In the genomic region with DNA sequence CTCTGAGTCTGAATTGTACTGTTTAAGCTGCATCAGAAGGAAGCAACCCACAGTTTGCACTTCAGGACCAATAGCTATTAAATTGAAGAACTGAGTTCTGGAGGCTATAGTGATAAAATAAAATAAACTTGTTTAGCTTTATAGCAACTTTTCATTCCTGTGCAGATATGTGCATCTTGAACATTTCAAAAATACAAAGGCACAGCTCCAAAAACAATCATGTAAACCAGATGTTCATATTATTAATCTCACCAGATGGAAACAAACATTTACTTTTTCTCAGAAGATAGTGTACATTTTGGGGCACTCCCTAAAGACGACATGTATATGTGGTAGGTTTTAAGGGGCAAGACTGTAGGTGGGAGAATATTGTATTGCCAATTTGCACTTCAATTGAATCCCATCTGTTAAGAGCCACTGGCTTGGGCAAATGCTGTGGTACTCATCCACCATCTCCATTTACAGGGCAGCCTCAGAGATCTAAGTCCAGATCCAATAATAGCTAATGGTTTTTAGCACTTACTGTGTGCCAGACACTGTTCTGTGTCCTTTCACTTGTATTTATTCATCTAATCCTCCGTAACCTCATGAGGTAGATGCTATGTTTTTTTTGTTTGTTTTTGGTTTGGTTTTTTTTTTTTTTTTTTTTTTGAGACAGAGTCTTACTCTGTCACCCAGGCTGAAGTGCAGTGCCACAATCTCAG, we compare ENCODE assay signal across 24 cellular contexts. TPM values are rescaled to one million over a fixed set of nuclear protein-coding genes. Genes with fewer than 3 reads are reported as not detected.
"Had no signal": no experiment of that assay in that cellular context is flagged by ENCODE, and none has a peak within 500 bp of the region (broad histone marks: within the 10 kb centered on the region; RNA-seq: fewer than 3 reads in every experiment).

No MANE protein-coding gene starts in this region.

- H3K4me2 ChIP-seq: hepatocyte had no signal

- H3K27ac Mint-ChIP-seq: activated CD8-positive, alpha-beta T cell treated with anti-CD3 and anti-CD28 coated beads, Interleukin-2, amount 10 ng/mL, durations not matched to agents 7 days and 5 days; activated naive CD8-positive, alpha-beta T cell treated with anti-CD3 and anti-CD28 coated beads for 36 hours; activated T-helper 17 cell treated with anti-CD3 and anti-CD28 coated beads, Interleukin-2, amount 50 U/mL, for 72 hours; immature natural killer cell had no signal

- H3K9me3 ChIP-seq: breast epithelium, esophagus muscularis mucosa, ovary, prostate gland, spleen, thyroid gland had no signal

- H3K36me3 ChIP-seq: breast epithelium, esophagus muscularis mucosa, ovary, prostate gland, spleen, thyroid gland had no signal

- H3K4me3 Mint-ChIP-seq: activated CD8-positive, alpha-beta T cell treated with anti-CD3 and anti-CD28 coated beads, Interleukin-2, amount 10 ng/mL, durations not matched to agents 7 days and 5 days; activated naive CD8-positive, alpha-beta T cell treated with anti-CD3 and anti-CD28 coated beads for 36 hours; activated T-helper 17 cell treated with anti-CD3 and anti-CD28 coated beads, Interleukin-2, amount 50 U/mL, for 72 hours; central memory CD8-positive, alpha-beta T cell; immature natural killer cell; naive thymus-derived CD8-positive, alpha-beta T cell had no signal

- H3K9me3 Mint-ChIP-seq: activated naive CD8-positive, alpha-beta T cell treated with anti-CD3 and anti-CD28 coated beads for 36 hours; activated T-helper 17 cell treated with anti-CD3 and anti-CD28 coated beads, Interleukin-2, amount 50 U/mL, for 72 hours; central memory CD8-positive, alpha-beta T cell; immature natural killer cell; naive thymus-derived CD8-positive, alpha-beta T cell had no signal

- H3K4me1 ChIP-seq: breast epithelium, prostate gland, thyroid gland had no signal

- H2AFZ ChIP-seq: hepatocyte had no signal

- DNase-seq: activated CD4-positive, alpha-beta T cell treated with anti-CD3 and anti-CD28 coated beads for 1 hour; activated CD4-positive, alpha-beta T cell treated with anti-CD3 and anti-CD28 coated beads, Interleukin-2, amount 50 U/mL, for 1 hour; activated CD8-positive, alpha-beta T cell treated with anti-CD3 and anti-CD28 coated beads, Interleukin-2, amount 10 ng/mL, durations not matched to agents 7 days and 5 days; activated naive CD4-positive, alpha-beta T cell treated with Interleukin-2 at 50 U/mL for 16 hours; activated naive CD8-positive, alpha-beta T cell treated with anti-CD3 and anti-CD28 coated beads for 36 hours; amniotic stem cell; effector memory CD4-positive, alpha-beta T cell; foreskin melanocyte; immature natural killer cell; naive thymus-derived CD8-positive, alpha-beta T cell; ovary; spleen; stimulated activated CD4-positive, alpha-beta T cell treated with anti-CD3 and anti-CD28 coated beads, Interleukin-4, amount 100 ng/mL, for 1 hour; stimulated activated naive CD4-positive, alpha-beta T cell; T-helper 1 cell; thyroid gland had no signal

- H3K4me3 ChIP-seq: breast epithelium, esophagus muscularis mucosa, hepatocyte, lung, ovary, prostate gland, spleen, thyroid gland had no signal

- H3K79me2 ChIP-seq: hepatocyte had no signal

- H3K4me1 Mint-ChIP-seq: activated T-helper 17 cell treated with anti-CD3 and anti-CD28 coated beads, Interleukin-2, amount 50 U/mL, for 72 hours; immature natural killer cell had no signal

- H3K27me3 Mint-ChIP-seq: activated naive CD8-positive, alpha-beta T cell treated with anti-CD3 and anti-CD28 coated beads for 36 hours; activated T-helper 17 cell treated with anti-CD3 and anti-CD28 coated beads, Interleukin-2, amount 50 U/mL, for 72 hours; central memory CD8-positive, alpha-beta T cell had no signal

- H3K36me3 Mint-ChIP-seq: activated naive CD8-positive, alpha-beta T cell treated with anti-CD3 and anti-CD28 coated beads for 36 hours; immature natural killer cell; naive thymus-derived CD8-positive, alpha-beta T cell had no signal

- H3K27ac ChIP-seq: breast epithelium, esophagus muscularis mucosa, hepatocyte, ovary, prostate gland, thyroid gland had no signal

- H3K27me3 ChIP-seq: breast epithelium, esophagus muscularis mucosa, hepatocyte, ovary, spleen, thyroid gland had no signal

RNA-seq across cellular contexts. Expression of gene PTGER2, which starts 49.0 kb away (rescaled TPM):
- total RNA-seq: dermis microvascular lymphatic vessel endothelial cell had no signal
